ENCODE assay signal across 29 cellular contexts in the genomic region with DNA sequence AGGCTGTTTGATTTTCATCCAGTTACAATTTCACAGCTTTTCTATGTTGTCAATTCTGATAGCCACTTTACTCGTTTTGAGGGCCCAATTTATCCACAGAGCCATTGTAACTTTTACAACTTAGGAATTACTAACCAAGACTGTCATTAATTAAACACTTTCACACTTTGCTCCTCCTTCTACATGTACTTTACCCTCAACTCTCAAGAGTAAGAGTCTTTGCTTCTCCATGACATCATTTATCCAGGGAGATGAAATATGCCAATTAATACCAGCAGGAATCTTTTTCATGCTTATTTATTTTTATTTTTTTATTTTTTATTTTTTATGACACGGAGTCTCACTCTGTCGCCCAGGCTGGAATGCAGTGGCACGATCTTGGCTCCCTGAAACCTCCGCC.
"Had no signal": no experiment of that assay in that cellular context is flagged by ENCODE, and none has a peak within 500 bp of the region (broad histone marks: within the 10 kb centered on the region; RNA-seq: fewer than 3 reads in every experiment).

No MANE protein-coding gene starts in this region.

- ATAC-seq: activated naive CD8-positive, alpha-beta T cell treated with anti-CD3 and anti-CD28 coated beads, Interleukin-2, amount 50 U/mL, for 24 hours; activated T-cell treated with anti-CD3 and anti-CD28 coated beads, Interleukin-2, amount 50 U/mL, for 4 hours; body of pancreas; foreskin keratinocyte; gastrocnemius medialis; heart left ventricle had no signal

- H3K4me3 ChIP-seq: adrenal gland, body of pancreas, esophagus muscularis mucosa, gastrocnemius medialis, heart left ventricle had no signal

- H3K9me3 Mint-ChIP-seq: activated CD4-positive, alpha-beta T cell treated with anti-CD3 and anti-CD28 coated beads, Interleukin-2, amount 10 ng/mL, durations not matched to agents 7 days and 5 days; activated naive CD4-positive, alpha-beta T cell treated with anti-CD3 and anti-CD28 coated beads for 36 hours; activated naive CD4-positive, alpha-beta T cell treated with anti-CD3 and anti-CD28 coated beads, Interleukin-2, amount 50 U/mL, for 24 hours; activated naive CD8-positive, alpha-beta T cell treated with anti-CD3 and anti-CD28 coated beads for 36 hours; activated naive CD8-positive, alpha-beta T cell treated with anti-CD3 and anti-CD28 coated beads, Interleukin-2, amount 50 U/mL, for 24 hours; activated T-cell treated with anti-CD3 and anti-CD28 coated beads, Interleukin-2, amount 50 U/mL, for 4 hours; activated T-helper 1 cell treated with anti-CD3 and anti-CD28 coated beads, Interleukin-12 subunit alpha, Interleukin-12 subunit beta, Interleukin-2, Interleukin-4 antibody, amounts not matched to agents 30 ng/mL and 10 ng/mL and 1 ng/mL, durations not matched to agents 14 hours and 24 hours and 36 hours; activated T-helper 2 cell treated with anti-CD3 and anti-CD28 coated beads, Interferon-gamma antibody, Interleukin-2, Interleukin-4, amounts not matched to agents 10 μg/mL and 5 μg/mL and 100 μg/mL, durations not matched to agents 14 hours and 24 hours and 36 hours; endodermal cell had no signal

- H3K27ac Mint-ChIP-seq: activated CD4-positive, alpha-beta T cell treated with anti-CD3 and anti-CD28 coated beads, Interleukin-2, amount 10 ng/mL, durations not matched to agents 7 days and 5 days; activated naive CD4-positive, alpha-beta T cell treated with anti-CD3 and anti-CD28 coated beads for 36 hours; activated naive CD4-positive, alpha-beta T cell treated with anti-CD3 and anti-CD28 coated beads, Interleukin-2, amount 50 U/mL, for 24 hours; activated naive CD8-positive, alpha-beta T cell treated with anti-CD3 and anti-CD28 coated beads for 36 hours; activated T-helper 1 cell treated with anti-CD3 and anti-CD28 coated beads, Interleukin-12 subunit alpha, Interleukin-12 subunit beta, Interleukin-2, Interleukin-4 antibody, amounts not matched to agents 30 ng/mL and 10 ng/mL and 1 ng/mL, durations not matched to agents 14 hours and 24 hours and 36 hours; activated T-helper 2 cell treated with anti-CD3 and anti-CD28 coated beads, Interferon-gamma antibody, Interleukin-2, Interleukin-4, amounts not matched to agents 10 μg/mL and 5 μg/mL and 100 μg/mL, durations not matched to agents 14 hours and 24 hours and 36 hours; endodermal cell had no signal

- H3K9me3 ChIP-seq: adrenal gland, body of pancreas, esophagus muscularis mucosa, gastrocnemius medialis, heart left ventricle had no signal

- H3K27ac ChIP-seq: adrenal gland, body of pancreas, esophagus muscularis mucosa, foreskin keratinocyte, gastrocnemius medialis, heart left ventricle had no signal

- DNase-seq: activated CD4-positive, alpha-beta T cell treated with anti-CD3 and anti-CD28 coated beads for 4 hours; activated CD4-positive, alpha-beta T cell treated with anti-CD3 and anti-CD28 coated beads, Interleukin-2, amount 10 ng/mL, durations not matched to agents 7 days and 5 days; activated CD4-positive, alpha-beta T cell treated with anti-CD3 and anti-CD28 coated beads, Interleukin-2, amount 50 U/mL, for 4 hours; activated CD4-positive, CD25-positive, alpha-beta regulatory T cell; activated CD4-positive, CD25-positive, alpha-beta regulatory T cell treated with anti-CD3 and anti-CD28 coated beads, Interleukin-2, amount 50 U/mL, for 72 hours; activated CD8-positive, alpha-beta memory T cell treated with anti-CD3 and anti-CD28 coated beads, Interleukin-2, amount 50 U/mL, for 48 hours; activated effector memory CD4-positive, alpha-beta T cell treated with anti-CD3 and anti-CD28 coated beads, Interleukin-2, amount 50 U/mL, for 16 hours; activated naive CD4-positive, alpha-beta T cell treated with anti-CD3 and anti-CD28 coated beads for 36 hours; activated naive CD8-positive, alpha-beta T cell treated with anti-CD3 and anti-CD28 coated beads for 36 hours; activated naive CD8-positive, alpha-beta T cell treated with anti-CD3 and anti-CD28 coated beads, Interleukin-2, amount 50 U/mL, for 24 hours; activated T-cell treated with anti-CD3 and anti-CD28 coated beads for 4 hours; activated T-cell treated with anti-CD3 and anti-CD28 coated beads, Interleukin-2, amount 50 U/mL, for 4 hours; adrenal gland; amygdala; aorta; body of pancreas; caudate nucleus; effector CD8-positive, alpha-beta T cell; endodermal cell; erythroblast; foreskin keratinocyte; gastrocnemius medialis; glutamatergic neuron; heart left ventricle; T-helper 2 cell had no signal

- H3K4me1 Mint-ChIP-seq: activated CD4-positive, alpha-beta T cell treated with anti-CD3 and anti-CD28 coated beads, Interleukin-2, amount 10 ng/mL, durations not matched to agents 7 days and 5 days; activated naive CD4-positive, alpha-beta T cell treated with anti-CD3 and anti-CD28 coated beads, Interleukin-2, amount 50 U/mL, for 24 hours; activated naive CD8-positive, alpha-beta T cell treated with anti-CD3 and anti-CD28 coated beads, Interleukin-2, amount 50 U/mL, for 24 hours; endodermal cell had no signal

- H3K4me3 Mint-ChIP-seq: activated CD4-positive, alpha-beta T cell treated with anti-CD3 and anti-CD28 coated beads, Interleukin-2, amount 10 ng/mL, durations not matched to agents 7 days and 5 days; activated naive CD4-positive, alpha-beta T cell treated with anti-CD3 and anti-CD28 coated beads for 36 hours; activated naive CD4-positive, alpha-beta T cell treated with anti-CD3 and anti-CD28 coated beads, Interleukin-2, amount 50 U/mL, for 24 hours; activated naive CD8-positive, alpha-beta T cell treated with anti-CD3 and anti-CD28 coated beads for 36 hours; activated naive CD8-positive, alpha-beta T cell treated with anti-CD3 and anti-CD28 coated beads, Interleukin-2, amount 50 U/mL, for 24 hours; activated T-cell treated with anti-CD3 and anti-CD28 coated beads, Interleukin-2, amount 50 U/mL, for 4 hours; activated T-helper 1 cell treated with anti-CD3 and anti-CD28 coated beads, Interleukin-12 subunit alpha, Interleukin-12 subunit beta, Interleukin-2, Interleukin-4 antibody, amounts not matched to agents 30 ng/mL and 10 ng/mL and 1 ng/mL, durations not matched to agents 14 hours and 24 hours and 36 hours; endodermal cell had no signal

- H3K27me3 Mint-ChIP-seq: activated CD4-positive, alpha-beta T cell treated with anti-CD3 and anti-CD28 coated beads, Interleukin-2, amount 10 ng/mL, durations not matched to agents 7 days and 5 days; activated naive CD4-positive, alpha-beta T cell treated with anti-CD3 and anti-CD28 coated beads, Interleukin-2, amount 50 U/mL, for 24 hours; activated naive CD8-positive, alpha-beta T cell treated with anti-CD3 and anti-CD28 coated beads for 36 hours; activated naive CD8-positive, alpha-beta T cell treated with anti-CD3 and anti-CD28 coated beads, Interleukin-2, amount 50 U/mL, for 24 hours had no signal
